ENCODE assay signal across 8 cellular contexts in the genomic region with DNA sequence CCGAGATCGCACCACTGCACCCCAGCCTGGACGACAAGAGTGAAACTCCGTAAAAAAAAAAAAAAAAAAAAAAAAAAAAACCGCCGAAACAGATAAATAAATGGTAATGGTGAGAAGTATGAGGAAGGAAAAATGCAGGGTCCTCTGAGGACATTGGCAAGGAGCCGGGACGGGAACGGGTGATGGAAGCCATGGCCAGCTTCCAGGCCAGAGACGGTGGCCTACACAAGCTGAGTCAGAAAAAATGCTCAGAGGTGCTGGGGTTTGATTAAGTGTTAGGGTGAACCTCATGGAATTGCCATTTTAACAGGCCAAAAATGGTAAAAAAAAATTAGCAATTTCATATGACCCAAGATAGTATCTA. TPM values are rescaled to one million over a fixed set of nuclear protein-coding genes. Genes with fewer than 3 reads are reported as not detected.
DNase-seq lines count a peak whose midpoint lies in the region; ATAC-seq, FAIRE-seq and TF ChIP-seq lines count a peak whose summit lies in the region.

No MANE protein-coding gene starts in this region.

- H4K8ac ChIP-seq in mesendoderm (ENCODE audit: low read depth, low read length): peak overlapping the region; percentile 65

- H3K4me2 ChIP-seq in OCI-LY3 (ENCODE audit: low read length): peak overlapping the region; percentile 84
- no peak overlapping the region for H3K4me2 ChIP-seq in mesendoderm (ENCODE audit: low read length)

- no peak overlapping the region for H3K27ac ChIP-seq in OCI-LY3 (ENCODE audit: low read length)
- no peak overlapping the region for H3K27ac ChIP-seq in mesendoderm (ENCODE audit: low read depth, low read length)

- no peak overlapping the region for H2BK15ac ChIP-seq in mesendoderm (replicated peaks; ENCODE audit: low read depth)

- no peak for TF ChIP-seq CTCF in GM06990 (IDR thresholded peaks at IDR 0.05; ENCODE audit: insufficient read depth, low read length, poor library complexity, severe bottlenecking)
- TF ChIP-seq CTCF in OCI-LY3 (IDR thresholded peaks at IDR 0.05; ENCODE audit: low read depth, low read length): no peak

- no peaks in the 10 kb centered on the region for H3K9me3 ChIP-seq in OCI-LY3 (ENCODE audit: insufficient read depth, low read length)

- peak overlapping the region; percentile 56 for H2BK120ac ChIP-seq in mesendoderm (ENCODE audit: low read depth, low read length)

- H2BK5ac ChIP-seq in mesendoderm (ENCODE audit: low read length): no peak overlapping the region

- peaks cover 8% of the 10 kb centered on the region for H3K79me1 ChIP-seq in mesendoderm (ENCODE audit: low read length)

- H4K5ac ChIP-seq in mesendoderm (ENCODE audit: low read length): no peak overlapping the region

- no peak overlapping the region for H2AK5ac ChIP-seq in mesendoderm (ENCODE audit: low read length)

- H3K9ac ChIP-seq in OCI-LY3 (ENCODE audit: low read length) (peak overlapping the region; percentile 66), mesendoderm (ENCODE audit: low read length) (peak overlapping the region; percentile 48)

- H3K79me2 ChIP-seq in OCI-LY3 (ENCODE audit: low read length): peaks cover 26% of the 10 kb centered on the region
- peaks cover 14% of the 10 kb centered on the region for H3K79me2 ChIP-seq in mesendoderm (ENCODE audit: control insufficient read depth, insufficient read depth, low read length)

- H3K4ac ChIP-seq in mesendoderm (ENCODE audit: low read depth, low read length): peak overlapping the region; percentile 92

- DNase-seq in GM06990 (ENCODE audit: extremely low read depth, insufficient read length): no peak
- DNase-seq in dermis blood vessel endothelial cell: peak; percentile 79
- no peak for DNase-seq in mesendoderm
- peak; percentile 30 for DNase-seq in urothelium cell line (ENCODE audit: low spot score)
- no peak for DNase-seq in stimulated activated CD4-positive, alpha-beta T cell treated with anti-CD3 and anti-CD28 coated beads, Interleukin-4, amount 100 ng/mL, for 24 hours
- no peak for DNase-seq in T1000 (lab: John Stamatoyannopoulos, UW)

- no peak overlapping the region for H3K23ac ChIP-seq in mesendoderm (ENCODE audit: low read length)

- no peak overlapping the region for H3K18ac ChIP-seq in mesendoderm (ENCODE audit: low read length)

- no peaks in the 10 kb centered on the region for H3K36me3 ChIP-seq in GM06990 (ENCODE audit: control insufficient read depth, insufficient read depth, low read length)
- no peaks in the 10 kb centered on the region for H3K36me3 ChIP-seq in OCI-LY3 (replicated peaks; ENCODE audit: low read depth, low read length)
- H3K36me3 ChIP-seq in mesendoderm (ENCODE audit: control insufficient read depth, insufficient read depth, low read length): no peaks in the 10 kb centered on the region

- H4K20me1 ChIP-seq in OCI-LY3 (ENCODE audit: insufficient read depth, low read length): no peaks in the 10 kb centered on the region

- peaks cover 20% of the 10 kb centered on the region for H3K4me1 ChIP-seq in OCI-LY3 (ENCODE audit: low read length)
- no peaks in the 10 kb centered on the region for H3K4me1 ChIP-seq in mesendoderm (ENCODE audit: control insufficient read depth, low read depth, low read length)

- H2AFZ ChIP-seq in OCI-LY3 (ENCODE audit: low read depth, low read length): peak overlapping the region; percentile 60

- H3K27me3 ChIP-seq in GM06990 (replicated peaks; ENCODE audit: control insufficient read depth, insufficient read depth, low read length): no peaks in the 10 kb centered on the region
- no peaks in the 10 kb centered on the region for H3K27me3 ChIP-seq in OCI-LY3 (ENCODE audit: low read depth, low read length)
- H3K27me3 ChIP-seq in mesendoderm (ENCODE audit: insufficient read depth, low read length, poor library complexity): no peaks in the 10 kb centered on the region

- ATAC-seq in GM21737 (IDR thresholded peaks at IDR 0.05; ENCODE audit: unreplicated experiment): no peak

- H3K4me3 ChIP-seq in GM06990 (replicated peaks; ENCODE audit: low read depth, low read length): peak overlapping the region; percentile 72
- peak overlapping the region; percentile 77 for H3K4me3 ChIP-seq in OCI-LY3 (ENCODE audit: low read length)
- no peak overlapping the region for H3K4me3 ChIP-seq in mesendoderm (ENCODE audit: low read length)

- H3K56ac ChIP-seq in mesendoderm (ENCODE audit: low read length): peak overlapping the region; percentile 18

- FAIRE-seq in urothelium cell line (lab: Jason Lieb, UNC): no peak

- no CpG with 5 or more reads among the region's 10 CpGs for WGBS in mesendoderm (ENCODE audit: extremely low coverage, insufficient coverage, low lambda C conversion rate)

RNA-seq across cellular contexts. Expression of gene ZSWIM4, which starts 0.9 kb away (rescaled TPM):
- 23.7 and 26.0 TPM in 2 replicates for total RNA-seq in dermis blood vessel endothelial cell
- 31.4 TPM for polyA plus RNA-seq in mesendoderm (2013, experiment 1 of 2)
- polyA plus RNA-seq in mesendoderm (2013, experiment 2 of 2): 30.0 TPM

RNA-seq across cellular contexts. Expression of gene C19orf53, which starts 20.1 kb away (rescaled TPM):
- 34.0 and 59.1 TPM in 2 replicates for total RNA-seq in dermis blood vessel endothelial cell
- polyA plus RNA-seq in mesendoderm (2013, experiment 1 of 2): 323 TPM
- polyA plus RNA-seq in mesendoderm (2013, experiment 2 of 2): 327 TPM

RNA-seq across cellular contexts. Expression of gene MRI1, which starts 30.0 kb away (rescaled TPM):
- total RNA-seq in dermis blood vessel endothelial cell: 51.8 and 58.0 TPM in 2 replicates
- polyA plus RNA-seq in mesendoderm (2013, experiment 1 of 2): 16.7 TPM
- polyA plus RNA-seq in mesendoderm (2013, experiment 2 of 2): 16.4 TPM

Comparison
In these comparisons a context has a peak if more than half of its experiments do, and no peak if none do; other contexts are left out.
1. DNase-seq: peak in dermis blood vessel endothelial cell (single experiment) and urothelium cell line (single experiment); none in GM06990 (single experiment), mesendoderm (single experiment), stimulated activated CD4-positive, alpha-beta T cell treated with anti-CD3 and anti-CD28 coated beads, Interleukin-4, amount 100 ng/mL, for 24 hours (single experiment) and T1000 (single experiment).